In the genomic region with DNA sequence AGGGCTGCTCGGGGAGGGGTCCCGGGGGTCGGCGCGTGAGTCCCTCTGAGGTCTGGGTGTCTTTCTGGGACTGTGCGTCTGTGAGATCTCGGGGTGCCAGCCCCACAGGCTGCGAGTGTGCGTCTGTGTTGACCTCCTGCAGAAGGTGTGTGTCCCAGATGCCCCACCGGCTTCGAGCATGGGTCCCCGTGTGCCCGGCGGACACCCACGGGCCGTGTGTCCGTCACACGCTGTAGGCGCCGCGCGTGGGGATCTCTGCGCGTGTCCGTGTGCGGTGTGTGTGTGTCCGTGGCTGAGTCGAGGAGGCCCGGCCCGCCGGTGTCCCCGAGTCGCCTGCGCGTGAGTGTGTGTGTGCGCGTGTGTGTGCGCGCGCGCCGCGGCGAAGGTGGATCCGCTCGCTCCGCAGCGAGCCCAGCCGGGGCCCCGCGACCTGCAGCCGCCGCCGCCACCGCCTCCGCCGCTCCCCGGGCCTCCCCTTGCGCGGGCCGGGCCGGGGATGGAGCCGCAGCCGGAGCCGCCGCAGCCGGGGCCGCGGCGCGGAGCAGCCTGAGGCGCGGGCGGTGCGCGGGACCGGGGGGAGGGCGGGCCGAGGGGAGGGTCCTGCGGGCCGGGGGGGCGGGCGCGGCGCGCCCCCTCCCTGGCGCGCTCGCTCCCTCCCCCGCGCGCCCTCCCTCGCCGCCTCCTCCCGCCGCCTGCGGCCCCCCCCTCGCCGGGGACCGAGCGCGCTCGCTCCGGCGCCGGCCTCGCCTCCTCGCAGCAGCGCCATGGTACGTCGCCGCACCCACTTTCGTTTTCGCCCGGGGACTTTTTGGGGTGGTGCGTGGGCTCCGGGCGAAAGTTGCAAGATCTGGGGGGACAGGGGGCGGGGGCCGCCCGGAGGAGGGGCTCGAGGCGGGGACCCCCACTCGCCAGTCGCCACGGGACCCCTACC, we compare ENCODE assay signal across 1 cellular context.
TF ChIP-seq lines count a peak whose summit lies in the region.

No MANE protein-coding gene starts in this region.

TF ChIP-seq in A549, 52 proteins besides CTCF, POLR2A, EP300 and RAD21 (continued from another document):
- 0 out of 2 replicates have a peak, but pooled peaks have one; percentile 34 for TF ChIP-seq RNF2 (IDR thresholded peaks at IDR 0.05; ENCODE audit: borderline replicate concordance, low read depth)
